In genomic region chr3:132785292-132785691, GRCh38 we compare ENCODE assay signal across 1 cellular context.
TF ChIP-seq lines count a peak whose summit lies in the region.

No MANE protein-coding gene starts in this region.

TF ChIP-seq in HEK293, 187 proteins besides CTCF, POLR2A, EP300 and RAD21 (continued from another document and continues in another):
- TF ChIP-seq ZBTB17 (tag by site-specific recombination; IDR thresholded peaks at IDR 0.05) (peak; percentile 53; the same call in 1 of the 2 replicates), KLF10 (tag by site-specific recombination; IDR thresholded peaks at IDR 0.05) (no peak), ZNF785 (tag by site-specific recombination; IDR thresholded peaks at IDR 0.05) (no peak), SP2 (tag by site-specific recombination; IDR thresholded peaks at IDR 0.05) (no peak), ZNF114 (tag by site-specific recombination; IDR thresholded peaks at IDR 0.05) (no peak), GLI4 (tag by site-specific recombination; IDR thresholded peaks at IDR 0.05) (no peak), ZBTB26 (tag by site-specific recombination; optimal IDR thresholded peaks at IDR 0.05) (no peak), ZNF391 (tag by site-specific recombination; IDR thresholded peaks at IDR 0.05; ENCODE audit: borderline replicate concordance, low read depth) (no peak), ZNF184 (tag by site-specific recombination; IDR thresholded peaks at IDR 0.05) (no peak), ZNF394 (tag by site-specific recombination; IDR thresholded peaks at IDR 0.05; ENCODE audit: borderline replicate concordance) (peak; percentile 23; the same call in 1 of the 2 replicates), KLF17 (tag by site-specific recombination; IDR thresholded peaks at IDR 0.05) (no peak), ZBTB21 (tag by site-specific recombination; IDR thresholded peaks at IDR 0.05) (0 out of 2 replicates have a peak, but pooled peaks have one; percentile 48), ZBTB1 (tag by site-specific recombination; IDR thresholded peaks at IDR 0.05) (no peak), ZNF2 (tag by site-specific recombination; IDR thresholded peaks at IDR 0.05) (no peak), ZNF600 (tag by site-specific recombination; IDR thresholded peaks at IDR 0.05) (no peak), TRIM28 (IDR thresholded peaks at IDR 0.05; ENCODE audit: borderline replicate concordance, low read length) (no peak), ZNF211 (tag by site-specific recombination; IDR thresholded peaks at IDR 0.05; ENCODE audit: low read depth) (no peak), GFI1B (tag by site-specific recombination; IDR thresholded peaks at IDR 0.05) (no peak), SCRT2 (tag by site-specific recombination; IDR thresholded peaks at IDR 0.05) (peak; percentile 56), ZFP37 (tag by site-specific recombination; IDR thresholded peaks at IDR 0.05) (no peak), ZNF274 (IDR thresholded peaks at IDR 0.05; ENCODE audit: low read length) (no peak), ZNF274 (tag by site-specific recombination; IDR thresholded peaks at IDR 0.05; ENCODE audit: borderline replicate concordance) (no peak), ZFP3 (tag by site-specific recombination; IDR thresholded peaks at IDR 0.05; ENCODE audit: low read depth) (no peak), ZNF292 (tag by site-specific recombination; IDR thresholded peaks at IDR 0.05; ENCODE audit: borderline replicate concordance, low read depth) (no peak), ZNF530 (tag by site-specific recombination; IDR thresholded peaks at IDR 0.05; ENCODE audit: low read depth) (no peak), ZNF133 (tag by site-specific recombination; IDR thresholded peaks at IDR 0.05) (no peak), ZNF558 (tag by site-specific recombination; IDR thresholded peaks at IDR 0.05) (no peak), YY2 (tag by site-specific recombination; IDR thresholded peaks at IDR 0.05) (no peak), ZNF544 (tag by site-specific recombination; IDR thresholded peaks at IDR 0.05) (no peak), ZNF701 (tag by site-specific recombination; IDR thresholded peaks at IDR 0.05) (no peak), ZNF837 (tag by site-specific recombination; IDR thresholded peaks at IDR 0.05) (no peak), ZBTB44 (tag by site-specific recombination; IDR thresholded peaks at IDR 0.05) (no peak), ZBTB7A (tag by site-specific recombination; IDR thresholded peaks at IDR 0.05; ENCODE audit: low read depth) (no peak), ZNF148 (tag by site-specific recombination; IDR thresholded peaks at IDR 0.05; ENCODE audit: borderline replicate concordance) (no peak), ZNF654 (tag by site-specific recombination; IDR thresholded peaks at IDR 0.05; ENCODE audit: low read depth) (no peak), HIC1 (tag by site-specific recombination; IDR thresholded peaks at IDR 0.05) (peak; percentile 65)
- TF ChIP-seq, protein P1, sequence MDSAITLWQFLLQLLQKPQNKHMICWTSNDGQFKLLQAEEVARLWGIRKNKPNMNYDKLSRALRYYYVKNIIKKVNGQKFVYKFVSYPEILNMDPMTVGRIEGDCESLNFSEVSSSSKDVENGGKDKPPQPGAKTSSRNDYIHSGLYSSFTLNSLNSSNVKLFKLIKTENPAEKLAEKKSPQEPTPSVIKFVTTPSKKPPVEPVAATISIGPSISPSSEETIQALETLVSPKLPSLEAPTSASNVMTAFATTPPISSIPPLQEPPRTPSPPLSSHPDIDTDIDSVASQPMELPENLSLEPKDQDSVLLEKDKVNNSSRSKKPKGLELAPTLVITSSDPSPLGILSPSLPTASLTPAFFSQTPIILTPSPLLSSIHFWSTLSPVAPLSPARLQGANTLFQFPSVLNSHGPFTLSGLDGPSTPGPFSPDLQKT (IDR thresholded peaks at IDR 0.05; ENCODE audit: borderline replicate concordance, low read depth, low read length): no peak
- TF ChIP-seq, protein P2, sequence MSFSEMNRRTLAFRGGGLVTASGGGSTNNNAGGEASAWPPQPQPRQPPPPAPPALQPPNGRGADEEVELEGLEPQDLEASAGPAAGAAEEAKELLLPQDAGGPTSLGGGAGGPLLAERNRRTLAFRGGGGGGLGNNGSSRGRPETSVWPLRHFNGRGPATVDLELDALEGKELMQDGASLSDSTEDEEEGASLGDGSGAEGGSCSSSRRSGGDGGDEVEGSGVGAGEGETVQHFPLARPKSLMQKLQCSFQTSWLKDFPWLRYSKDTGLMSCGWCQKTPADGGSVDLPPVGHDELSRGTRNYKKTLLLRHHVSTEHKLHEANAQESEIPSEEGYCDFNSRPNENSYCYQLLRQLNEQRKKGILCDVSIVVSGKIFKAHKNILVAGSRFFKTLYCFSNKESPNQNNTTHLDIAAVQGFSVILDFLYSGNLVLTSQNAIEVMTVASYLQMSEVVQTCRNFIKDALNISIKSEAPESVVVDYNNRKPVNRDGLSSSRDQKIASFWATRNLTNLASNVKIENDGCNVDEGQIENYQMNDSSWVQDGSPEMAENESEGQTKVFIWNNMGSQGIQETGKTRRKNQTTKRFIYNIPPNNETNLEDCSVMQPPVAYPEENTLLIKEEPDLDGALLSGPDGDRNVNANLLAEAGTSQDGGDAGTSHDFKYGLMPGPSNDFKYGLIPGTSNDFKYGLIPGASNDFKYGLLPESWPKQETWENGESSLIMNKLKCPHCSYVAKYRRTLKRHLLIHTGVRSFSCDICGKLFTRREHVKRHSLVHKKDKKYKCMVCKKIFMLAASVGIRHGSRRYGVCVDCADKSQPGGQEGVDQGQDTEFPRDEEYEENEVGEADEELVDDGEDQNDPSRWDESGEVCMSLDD (tag by site-specific recombination; IDR thresholded peaks at IDR 0.05): no peak
- TF ChIP-seq, protein P3, sequence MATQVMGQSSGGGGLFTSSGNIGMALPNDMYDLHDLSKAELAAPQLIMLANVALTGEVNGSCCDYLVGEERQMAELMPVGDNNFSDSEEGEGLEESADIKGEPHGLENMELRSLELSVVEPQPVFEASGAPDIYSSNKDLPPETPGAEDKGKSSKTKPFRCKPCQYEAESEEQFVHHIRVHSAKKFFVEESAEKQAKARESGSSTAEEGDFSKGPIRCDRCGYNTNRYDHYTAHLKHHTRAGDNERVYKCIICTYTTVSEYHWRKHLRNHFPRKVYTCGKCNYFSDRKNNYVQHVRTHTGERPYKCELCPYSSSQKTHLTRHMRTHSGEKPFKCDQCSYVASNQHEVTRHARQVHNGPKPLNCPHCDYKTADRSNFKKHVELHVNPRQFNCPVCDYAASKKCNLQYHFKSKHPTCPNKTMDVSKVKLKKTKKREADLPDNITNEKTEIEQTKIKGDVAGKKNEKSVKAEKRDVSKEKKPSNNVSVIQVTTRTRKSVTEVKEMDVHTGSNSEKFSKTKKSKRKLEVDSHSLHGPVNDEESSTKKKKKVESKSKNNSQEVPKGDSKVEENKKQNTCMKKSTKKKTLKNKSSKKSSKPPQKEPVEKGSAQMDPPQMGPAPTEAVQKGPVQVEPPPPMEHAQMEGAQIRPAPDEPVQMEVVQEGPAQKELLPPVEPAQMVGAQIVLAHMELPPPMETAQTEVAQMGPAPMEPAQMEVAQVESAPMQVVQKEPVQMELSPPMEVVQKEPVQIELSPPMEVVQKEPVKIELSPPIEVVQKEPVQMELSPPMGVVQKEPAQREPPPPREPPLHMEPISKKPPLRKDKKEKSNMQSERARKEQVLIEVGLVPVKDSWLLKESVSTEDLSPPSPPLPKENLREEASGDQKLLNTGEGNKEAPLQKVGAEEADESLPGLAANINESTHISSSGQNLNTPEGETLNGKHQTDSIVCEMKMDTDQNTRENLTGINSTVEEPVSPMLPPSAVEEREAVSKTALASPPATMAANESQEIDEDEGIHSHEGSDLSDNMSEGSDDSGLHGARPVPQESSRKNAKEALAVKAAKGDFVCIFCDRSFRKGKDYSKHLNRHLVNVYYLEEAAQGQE (tag by site-specific recombination; IDR thresholded peaks at IDR 0.05): no peak
- TF ChIP-seq, protein P4, sequence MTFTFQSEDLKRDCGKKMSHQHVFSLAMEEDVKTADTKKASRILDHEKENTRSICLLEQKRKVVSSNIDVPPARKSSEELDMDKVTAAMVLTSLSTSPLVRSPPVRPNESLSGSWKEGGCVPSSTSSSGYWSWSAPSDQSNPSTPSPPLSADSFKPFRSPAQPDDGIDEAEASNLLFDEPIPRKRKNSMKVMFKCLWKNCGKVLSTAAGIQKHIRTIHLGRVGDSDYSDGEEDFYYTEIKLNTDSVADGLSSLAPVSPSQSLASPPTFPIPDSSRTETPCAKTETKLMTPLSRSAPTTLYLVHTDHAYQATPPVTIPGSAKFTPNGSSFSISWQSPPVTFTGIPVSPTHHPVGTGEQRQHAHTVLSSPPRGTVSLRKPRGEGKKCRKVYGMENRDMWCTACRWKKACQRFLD (tag by site-specific recombination; IDR thresholded peaks at IDR 0.05): no peak
- TF ChIP-seq, protein P5, sequence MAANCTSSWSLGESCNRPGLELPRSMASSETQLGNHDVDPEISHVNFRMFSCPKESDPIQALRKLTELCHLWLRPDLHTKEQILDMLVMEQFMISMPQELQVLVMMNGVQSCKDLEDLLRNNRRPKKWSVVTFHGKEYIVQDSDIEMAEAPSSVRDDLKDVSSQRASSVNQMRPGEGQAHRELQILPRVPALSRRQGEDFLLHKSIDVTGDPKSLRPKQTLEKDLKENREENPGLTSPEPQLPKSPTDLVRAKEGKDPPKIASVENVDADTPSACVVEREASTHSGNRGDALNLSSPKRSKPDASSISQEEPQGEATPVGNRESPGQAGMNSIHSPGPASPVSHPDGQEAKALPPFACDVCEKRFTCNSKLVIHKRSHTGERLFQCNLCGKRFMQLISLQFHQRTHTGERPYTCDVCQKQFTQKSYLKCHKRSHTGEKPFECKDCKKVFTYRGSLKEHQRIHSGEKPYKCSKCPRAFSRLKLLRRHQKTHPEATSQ (tag by site-specific recombination; IDR thresholded peaks at IDR 0.05): no peak
- TF ChIP-seq, protein P6, sequence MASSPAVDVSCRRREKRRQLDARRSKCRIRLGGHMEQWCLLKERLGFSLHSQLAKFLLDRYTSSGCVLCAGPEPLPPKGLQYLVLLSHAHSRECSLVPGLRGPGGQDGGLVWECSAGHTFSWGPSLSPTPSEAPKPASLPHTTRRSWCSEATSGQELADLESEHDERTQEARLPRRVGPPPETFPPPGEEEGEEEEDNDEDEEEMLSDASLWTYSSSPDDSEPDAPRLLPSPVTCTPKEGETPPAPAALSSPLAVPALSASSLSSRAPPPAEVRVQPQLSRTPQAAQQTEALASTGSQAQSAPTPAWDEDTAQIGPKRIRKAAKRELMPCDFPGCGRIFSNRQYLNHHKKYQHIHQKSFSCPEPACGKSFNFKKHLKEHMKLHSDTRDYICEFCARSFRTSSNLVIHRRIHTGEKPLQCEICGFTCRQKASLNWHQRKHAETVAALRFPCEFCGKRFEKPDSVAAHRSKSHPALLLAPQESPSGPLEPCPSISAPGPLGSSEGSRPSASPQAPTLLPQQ (tag by site-specific recombination; IDR thresholded peaks at IDR 0.05): peak; percentile 67
